ENCODE assay signal across 28 cellular contexts in the genomic region with DNA sequence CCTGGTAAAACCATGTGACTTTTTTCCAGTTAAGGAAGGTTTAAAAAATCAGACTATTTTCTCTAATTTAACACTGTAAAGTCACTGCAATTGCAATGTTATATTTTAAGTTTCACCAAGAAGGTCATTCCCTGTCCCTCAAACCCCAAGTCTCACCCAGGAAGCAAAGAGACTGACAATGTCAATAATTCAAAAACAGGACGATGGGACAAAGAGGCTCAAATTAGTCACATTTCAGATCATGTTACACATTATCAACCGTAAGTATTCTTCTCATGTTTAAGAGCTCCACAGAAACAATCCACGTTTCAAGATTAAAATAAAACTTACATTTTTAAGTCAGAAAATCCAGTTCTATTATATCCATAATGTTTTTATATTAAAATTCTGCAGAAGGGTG. TPM values are rescaled to one million over a fixed set of nuclear protein-coding genes. Genes with fewer than 3 reads are reported as not detected.
"Had no signal": no experiment of that assay in that cellular context is flagged by ENCODE, and none has a peak within 500 bp of the region (broad histone marks: within the 10 kb centered on the region; RNA-seq: fewer than 3 reads in every experiment).

No MANE protein-coding gene starts in this region.

- DNase-seq: activated B cell treated with CpG ODN at 0.5 μM for 24 hours; activated CD4-positive, alpha-beta T cell treated with anti-CD3 and anti-CD28 coated beads for 1 hour; activated CD4-positive, alpha-beta T cell treated with anti-CD3 and anti-CD28 coated beads, Interleukin-2, amount 10 ng/mL, durations not matched to agents 24 days and 14 days; activated CD4-positive, alpha-beta T cell treated with anti-CD3 and anti-CD28 coated beads, Interleukin-2, amount 50 U/mL, for 48 hours; activated CD8-positive, alpha-beta memory T cell treated with anti-CD3 and anti-CD28 coated beads, Interleukin-2, amount 10 ng/mL, durations not matched to agents 7 days and 5 days; activated effector memory CD4-positive, alpha-beta T cell treated with Interleukin-2 at 50 U/mL for 16 hours; activated naive CD4-positive, alpha-beta T cell; activated T-cell treated with anti-CD3 and anti-CD28 coated beads, Interleukin-2, amount 50 U/mL, for 24 hours; aorta; central memory CD4-positive, alpha-beta T cell; Karpas-422; NCI-H1105 treated with DMSO at 0.1 percent for 48 hours; NCI-H1436 treated with DMSO at 0.1 percent for 48 hours; NCI-H187; NCI-H345; NCI-H510A; NCI-H526 treated with DMSO at 0.1 percent for 48 hours; NCI-H82; OCI-M1; Peyer's patch; Right ventricle myocardium superior; SJCRH30; T-helper 9 cell had no signal

- ATAC-seq: activated CD8-positive, alpha-beta memory T cell treated with anti-CD3 and anti-CD28 coated beads, Interleukin-2, amount 10 ng/mL, durations not matched to agents 7 days and 5 days had no signal

- H3K27me3 ChIP-seq: breast epithelium, Peyer's patch had no signal

- FAIRE-seq: TTC549 had no signal

- H3K9me3 ChIP-seq: breast epithelium, Peyer's patch, SJCRH30 had no signal

- H3K27ac ChIP-seq: breast epithelium, Peyer's patch, RWPE1, SJCRH30 had no signal

- H3K4me1 ChIP-seq: breast epithelium, Peyer's patch, SJCRH30 had no signal

- H3K4me3 ChIP-seq: breast epithelium, Peyer's patch, SJCRH30 had no signal

- H3K36me3 ChIP-seq: SJCRH30 had no signal

RNA-seq across cellular contexts. Expression of a gene that starts 13.2 kb away (rescaled TPM):
- total RNA-seq: activated B cell treated with CpG ODN at 0.5 μM for 24 hours; activated T-helper 1 cell treated with anti-CD3 and anti-CD28 coated beads, Interleukin-12 subunit alpha, Interleukin-12 subunit beta, Interleukin-2, Interleukin-4 antibody, amounts not matched to agents 30 ng/mL and 10 ng/mL and 1 ng/mL, durations not matched to agents 14 hours and 24 hours and 36 hours; chondrocyte; SJCRH30 had no signal
